In the genomic region with DNA sequence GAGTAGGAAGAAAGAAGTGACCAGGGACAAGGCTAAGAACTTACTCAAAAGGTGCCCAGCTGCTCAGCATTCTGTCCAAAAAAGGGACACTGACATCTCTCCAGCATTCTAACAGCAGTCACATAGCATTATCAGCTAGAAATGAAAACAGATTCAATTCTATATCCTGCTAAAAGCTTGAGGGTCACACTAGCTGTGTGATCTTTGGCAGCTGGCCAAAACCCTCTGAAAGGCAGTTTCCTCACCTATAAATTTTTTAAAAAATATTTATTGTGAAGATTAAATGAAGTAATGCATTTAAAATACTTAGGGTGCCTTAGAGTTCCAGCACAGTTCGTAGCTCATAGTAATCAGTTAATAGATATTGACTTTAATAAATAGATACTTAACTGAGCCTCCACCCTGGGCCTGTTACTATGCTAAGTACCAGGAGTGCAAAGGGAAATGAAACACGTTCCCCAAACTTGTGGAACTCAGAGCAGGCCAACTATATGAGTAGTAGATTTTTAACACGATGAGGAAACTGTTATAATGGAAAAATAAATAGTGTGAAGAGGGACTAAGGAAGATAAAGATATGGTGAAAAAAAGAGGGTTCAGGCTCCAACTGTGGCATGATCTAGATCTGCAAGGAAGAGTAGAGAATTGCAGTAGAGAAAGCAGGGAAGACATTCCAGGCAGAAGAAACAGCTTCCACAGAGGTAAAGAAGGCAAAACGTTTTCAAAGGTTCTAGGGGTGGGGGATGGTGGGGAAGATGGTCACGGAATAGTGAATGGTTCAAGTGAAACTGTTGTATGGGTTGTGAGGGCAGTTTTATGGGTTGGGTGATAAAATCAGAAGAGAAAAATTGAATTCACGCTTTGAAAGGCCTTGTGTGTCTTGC, we compare ENCODE assay signal across 13 cellular contexts. TPM values are rescaled to one million over a fixed set of nuclear protein-coding genes. Genes with fewer than 3 reads are reported as not detected.
A peak's percentile ranks its signal among the peaks of the same experiment; 100 is the strongest.
DNase-seq lines count a peak whose midpoint lies in the region; ATAC-seq and TF ChIP-seq lines count a peak whose summit lies in the region.
"Had no signal": no experiment of that assay in that cellular context is flagged by ENCODE, and none has a peak within 500 bp of the region (broad histone marks: within the 10 kb centered on the region; RNA-seq: fewer than 3 reads in every experiment).

No MANE protein-coding gene starts in this region.

- no peaks in the 10 kb centered on the region for H3K27me3 Mint-ChIP-seq in central memory CD8-positive, alpha-beta T cell
- H3K27me3 Mint-ChIP-seq: activated naive CD8-positive, alpha-beta T cell treated with anti-CD3 and anti-CD28 coated beads, Interleukin-2, amount 50 U/mL, for 24 hours had no signal

- CTCF ChIA-PET in GM10248 (lab: Yijun Ruan, JAX): interaction anchor here (1.0 to 6.1 kb wide), 9 partner anchors 10 to 233 kb away, joined by 3 to 45 read pairs (median 6); no protein-coding TSS in a partner anchor

- POLR2A ChIA-PET in GM10248 (lab: Yijun Ruan, JAX): interaction anchor here (0.6 to 1.1 kb wide), 2 partner anchors 26 to 44 kb away, joined by 3 read pairs; no protein-coding TSS in a partner anchor

- H3K36me3 Mint-ChIP-seq in central memory CD8-positive, alpha-beta T cell (ENCODE audit: insufficient read depth): no peaks in the 10 kb centered on the region

- TF ChIP-seq CTCF in GM10248 (IDR thresholded peaks at IDR 0.05; ENCODE audit: control extremely low read depth, extremely low read depth, low read depth, missing control alignments): no peak

- intact Hi-C loops in left ventricle myocardium superior (cut with micrococcal nuclease): no loop called here

- peak overlapping the region; percentile 42 for H3K4me3 Mint-ChIP-seq in central memory CD8-positive, alpha-beta T cell
- H3K4me3 Mint-ChIP-seq: activated naive CD8-positive, alpha-beta T cell treated with anti-CD3 and anti-CD28 coated beads, Interleukin-2, amount 50 U/mL, for 24 hours had no signal

- peaks cover 16% of the 10 kb centered on the region for H3K4me1 Mint-ChIP-seq in central memory CD8-positive, alpha-beta T cell

- ATAC-seq in GM19452 (IDR thresholded peaks at IDR 0.05; ENCODE audit: unreplicated experiment) (peak; percentile 18), left ventricle myocardium superior (no peak)
- peak; percentile 5 for ATAC-seq in central memory CD8-positive, alpha-beta T cell (replicated peaks; ENCODE audit: extremely low read depth, poor library complexity, severe bottlenecking)
- ATAC-seq: activated naive CD8-positive, alpha-beta T cell treated with anti-CD3 and anti-CD28 coated beads, Interleukin-2, amount 50 U/mL, for 24 hours had no signal

- DNase-seq in DMS 273 (lab: John Stamatoyannopoulos, UW; ENCODE audit: unreplicated experiment): peak; percentile 24
- no peak for DNase-seq in DMS 273 treated with DMSO at 0.1 percent for 48 hours (lab: John Stamatoyannopoulos, UW)
- DNase-seq in Kasumi-1 (lab: John Stamatoyannopoulos, UW): peak; percentile 13 to 45
- no peak for DNase-seq in central memory CD8-positive, alpha-beta T cell (ENCODE audit: low spot score in 2 of 2)
- DNase-seq in C1 segment of cervical spinal cord (lab: John Stamatoyannopoulos, UW): no peak
- DNase-seq in GM10248 (ENCODE audit: extremely low spot score): no peak
- no peak for DNase-seq in left ventricle myocardium superior
- DNase-seq: activated naive CD8-positive, alpha-beta T cell treated with anti-CD3 and anti-CD28 coated beads, Interleukin-2, amount 50 U/mL, for 24 hours; effector CD4-positive, alpha-beta T cell; GDM1; NCI-H1105 had no signal

- peak overlapping the region; percentile 8 for H3K27ac Mint-ChIP-seq in central memory CD8-positive, alpha-beta T cell (ENCODE audit: low read depth)
- H3K27ac Mint-ChIP-seq: activated naive CD8-positive, alpha-beta T cell treated with anti-CD3 and anti-CD28 coated beads, Interleukin-2, amount 50 U/mL, for 24 hours had no signal

- H3K9me3 Mint-ChIP-seq in central memory CD8-positive, alpha-beta T cell: no peaks in the 10 kb centered on the region
- H3K9me3 Mint-ChIP-seq: activated naive CD8-positive, alpha-beta T cell treated with anti-CD3 and anti-CD28 coated beads, Interleukin-2, amount 50 U/mL, for 24 hours had no signal

RNA-seq across cellular contexts. Expression of a gene that starts 11.4 kb away (rescaled TPM):
- total RNA-seq in left ventricle myocardium superior: 4.4 TPM

RNA-seq across cellular contexts. Expression of a gene that starts 44.5 kb away (rescaled TPM):
- total RNA-seq in left ventricle myocardium superior: 0.20 TPM
- total RNA-seq: skeletal muscle tissue had no signal

Comparison
In these comparisons a context has a peak if more than half of its experiments do, and no peak if none do; other contexts are left out.
1. DNase-seq: peak in DMS 273 (single experiment) and Kasumi-1 (2 of 2); none in DMS 273 treated with DMSO at 0.1 percent for 48 hours (single experiment), central memory CD8-positive, alpha-beta T cell (0 of 2), C1 segment of cervical spinal cord (0 of 14), GM10248 (single experiment) and left ventricle myocardium superior (single experiment).